In genomic region chr15:101391981-101392566, GRCh38 we compare ENCODE assay signal across 13 cellular contexts.
DNase-seq lines count a peak whose midpoint lies in the region; ATAC-seq lines count a peak whose summit lies in the region.
"Had no signal": no experiment of that assay in that cellular context is flagged by ENCODE, and none has a peak within 500 bp of the region (broad histone marks: within the 10 kb centered on the region; RNA-seq: fewer than 3 reads in every experiment).

No MANE protein-coding gene starts in this region.

- intact Hi-C loops in activated CD4-positive, alpha-beta T cell treated with anti-CD3 and anti-CD28 coated beads, Interleukin-2, amount 10 ng/mL, durations not matched to agents 24 days and 14 days (cut with micrococcal nuclease) = no loop called here

- peaks cover 8% of the 10 kb centered on the region for H3K27me3 Mint-ChIP-seq in activated CD4-positive, alpha-beta T cell treated with anti-CD3 and anti-CD28 coated beads, Interleukin-2, amount 10 ng/mL, durations not matched to agents 24 days and 14 days

- no peak overlapping the region for H3K4me3 Mint-ChIP-seq in activated CD4-positive, alpha-beta T cell treated with anti-CD3 and anti-CD28 coated beads, Interleukin-2, amount 10 ng/mL, durations not matched to agents 24 days and 14 days
- H3K4me3 Mint-ChIP-seq: CD4-positive, alpha-beta memory T cell; naive thymus-derived CD4-positive, alpha-beta T cell had no signal

- H3K9me3 Mint-ChIP-seq in activated CD4-positive, alpha-beta T cell treated with anti-CD3 and anti-CD28 coated beads, Interleukin-2, amount 10 ng/mL, durations not matched to agents 24 days and 14 days = no peaks in the 10 kb centered on the region
- H3K9me3 Mint-ChIP-seq: CD4-positive, alpha-beta memory T cell; naive thymus-derived CD4-positive, alpha-beta T cell had no signal

- no peaks in the 10 kb centered on the region for H3K4me1 Mint-ChIP-seq in activated CD4-positive, alpha-beta T cell treated with anti-CD3 and anti-CD28 coated beads, Interleukin-2, amount 10 ng/mL, durations not matched to agents 24 days and 14 days
- H3K4me1 Mint-ChIP-seq: CD4-positive, alpha-beta memory T cell had no signal

- ATAC-seq in GM18873 (IDR thresholded peaks at IDR 0.05; ENCODE audit: low FRiP score, unreplicated experiment) = peak; percentile 72
- peak; percentile 72 for ATAC-seq in GM21390 (IDR thresholded peaks at IDR 0.05; ENCODE audit: unreplicated experiment)
- peak; percentile 78 for ATAC-seq in HG02943 (IDR thresholded peaks at IDR 0.05; ENCODE audit: low read depth, unreplicated experiment)
- ATAC-seq: naive thymus-derived CD4-positive, alpha-beta T cell; right lobe of liver had no signal

- H3K36me3 Mint-ChIP-seq in activated CD4-positive, alpha-beta T cell treated with anti-CD3 and anti-CD28 coated beads, Interleukin-2, amount 10 ng/mL, durations not matched to agents 24 days and 14 days (ENCODE audit: low read depth) = no peaks in the 10 kb centered on the region
- H3K36me3 Mint-ChIP-seq: CD4-positive, alpha-beta memory T cell; naive thymus-derived CD4-positive, alpha-beta T cell had no signal

- DNase-seq in mesenteric fat pad (ENCODE audit: low spot score) (peak; percentile 53), mucosa of gallbladder (ENCODE audit: low spot score) (no peak), NCI-H1092 treated with DMSO at 0.1 percent for 48 hours (lab: John Stamatoyannopoulos, UW) (no peak)
- no peak for DNase-seq in activated CD4-positive, alpha-beta T cell treated with anti-CD3 and anti-CD28 coated beads, Interleukin-2, amount 10 ng/mL, durations not matched to agents 24 days and 14 days
- DNase-seq: activated CD4-positive, alpha-beta T cell treated with anti-CD3 and anti-CD28 coated beads, Interleukin-2, amount 50 U/mL, for 1 hour; activated gamma-delta T cell treated with Interleukin-2 at 50 U/mL for 16 hours; CD4-positive, alpha-beta memory T cell; naive thymus-derived CD4-positive, alpha-beta T cell; NCI-H1105 treated with DMSO at 0.1 percent for 48 hours had no signal

- H3K27ac Mint-ChIP-seq in activated CD4-positive, alpha-beta T cell treated with anti-CD3 and anti-CD28 coated beads, Interleukin-2, amount 10 ng/mL, durations not matched to agents 24 days and 14 days = no peak overlapping the region
- H3K27ac Mint-ChIP-seq: CD4-positive, alpha-beta memory T cell; naive thymus-derived CD4-positive, alpha-beta T cell had no signal
